Comparison of ENCODE assay signal across 1 cellular context in genomic region chr1:159261726-159262494, GRCh38.
TF ChIP-seq lines count a peak whose summit lies in the region.

No MANE protein-coding gene starts in this region.

TF ChIP-seq in K562, 482 proteins besides CTCF, POLR2A, EP300 and RAD21:
- TF ChIP-seq ATF3 (IDR thresholded peaks at IDR 0.05) (peak; percentile 44; the same call in 1 of the 2 replicates), ATF3 (CRISPR knock-in tag; conservative IDR thresholded peaks at IDR 0.05) (no peak), TBL1XR1 (IDR thresholded peaks at IDR 0.05; ENCODE audit: low read length in 2 of 2) (no peak)
